17 cellular contexts compared by ENCODE assay signal in genomic region chr16:88655053-88655732, GRCh38. TPM values are rescaled to one million over a fixed set of nuclear protein-coding genes. Genes with fewer than 3 reads are reported as not detected.
"Had no signal": no experiment of that assay in that cellular context is flagged by ENCODE, and none has a peak within 500 bp of the region (broad histone marks: within the 10 kb centered on the region; RNA-seq: fewer than 3 reads in every experiment).

No MANE protein-coding gene starts in this region.

- H3K27ac Mint-ChIP-seq: activated CD4-positive, alpha-beta T cell treated with anti-CD3 and anti-CD28 coated beads, Interleukin-2, amount 10 ng/mL, durations not matched to agents 24 days and 14 days; activated naive CD8-positive, alpha-beta T cell; memory B cell had no signal

- H3K36me3 Mint-ChIP-seq: activated naive CD8-positive, alpha-beta T cell had no signal

- FAIRE-seq: endometrium, small intestine had no signal

- H3K27ac ChIP-seq: parathyroid adenoma, right atrium auricular region, transverse colon, VCaP had no signal

- H3K9me3 ChIP-seq: right atrium auricular region, transverse colon had no signal

- DNase-seq: activated CD4-positive, alpha-beta T cell treated with anti-CD3 and anti-CD28 coated beads, Interleukin-2, amount 10 ng/mL, durations not matched to agents 24 days and 14 days; activated effector memory CD4-positive, alpha-beta T cell treated with Interleukin-2 at 50 U/mL for 16 hours; anterior cingulate cortex; glutamatergic neuron; small intestine; T-helper 9 cell; transverse colon had no signal

- H3K4me3 Mint-ChIP-seq: activated CD4-positive, alpha-beta T cell treated with anti-CD3 and anti-CD28 coated beads, Interleukin-2, amount 10 ng/mL, durations not matched to agents 24 days and 14 days; activated naive CD8-positive, alpha-beta T cell; memory B cell had no signal

- H3K9ac ChIP-seq: parathyroid adenoma had no signal

- H3K27me3 ChIP-seq: right atrium auricular region, transverse colon had no signal

- H3K9me3 Mint-ChIP-seq: activated CD4-positive, alpha-beta T cell treated with anti-CD3 and anti-CD28 coated beads, Interleukin-2, amount 10 ng/mL, durations not matched to agents 24 days and 14 days; memory B cell had no signal

- H3K4me3 ChIP-seq: right atrium auricular region, transverse colon had no signal

- ATAC-seq: esophagus mucosa had no signal

- H3K27me3 Mint-ChIP-seq: activated CD4-positive, alpha-beta T cell treated with anti-CD3 and anti-CD28 coated beads, Interleukin-2, amount 10 ng/mL, durations not matched to agents 24 days and 14 days; activated naive CD8-positive, alpha-beta T cell; memory B cell had no signal

RNA-seq across cellular contexts. Expression of gene IL17C, which starts 16.8 kb away (rescaled TPM):
- total RNA-seq: activated CD4-positive, alpha-beta T cell treated with anti-CD3 and anti-CD28 coated beads, Interleukin-2, amount 10 ng/mL, durations not matched to agents 24 days and 14 days; esophagus mucosa; fibroblast of villous mesenchyme; right atrium auricular region; subcutaneous adipose tissue; transverse colon had no signal
- polyA plus RNA-seq: neural cell had no signal

RNA-seq across cellular contexts. Expression of gene SNAI3, which starts 31.1 kb away (rescaled TPM):
- total RNA-seq: fibroblast of villous mesenchyme had no signal
- polyA plus RNA-seq: neural cell had no signal
